8 cellular contexts compared by ENCODE assay signal in the genomic region with DNA sequence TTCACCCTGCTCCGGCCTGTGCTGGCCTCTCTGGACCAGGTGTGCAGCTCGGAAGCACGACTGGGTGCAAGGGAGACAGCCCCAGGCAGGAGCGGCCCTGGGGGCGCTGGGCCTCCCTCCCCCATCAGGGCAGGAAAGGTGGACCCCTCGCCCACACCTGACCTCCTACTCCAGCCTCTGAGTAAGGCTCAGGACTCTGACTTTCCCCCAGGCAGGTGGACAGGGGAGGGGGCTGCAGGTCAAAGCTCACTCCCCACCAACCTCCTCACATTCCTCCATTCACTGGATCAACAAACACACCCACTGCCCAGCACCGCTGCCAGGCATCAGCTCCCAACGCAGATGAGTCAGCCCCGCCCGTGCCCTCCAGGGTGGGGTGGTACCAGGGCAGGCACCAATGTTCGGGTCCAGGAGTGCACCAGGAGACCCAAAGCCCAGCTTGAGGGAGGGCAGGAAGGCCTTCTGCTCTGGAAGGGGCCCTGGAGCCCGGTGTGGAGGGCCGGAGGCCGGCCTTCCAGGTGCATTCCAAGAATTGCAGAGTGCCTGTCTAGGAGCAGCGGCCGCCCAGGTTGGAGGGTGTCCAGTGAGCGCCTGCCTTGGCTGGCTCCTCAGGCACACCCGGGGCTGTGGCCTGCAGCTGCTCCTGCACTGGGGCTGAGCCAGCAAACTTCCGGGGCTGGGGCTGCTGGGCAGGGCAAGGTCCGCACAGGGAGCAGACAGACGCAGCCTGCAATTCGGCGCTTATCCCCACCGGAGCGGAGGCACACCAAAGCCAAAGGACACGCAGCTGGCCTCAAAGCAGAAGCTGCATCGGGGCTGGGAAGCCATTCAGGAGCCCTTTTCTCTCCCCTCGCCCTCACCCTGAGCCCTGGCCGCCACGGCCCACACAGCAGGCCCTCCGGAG. TPM values are rescaled to one million over a fixed set of nuclear protein-coding genes. Genes with fewer than 3 reads are reported as not detected.
A peak's percentile ranks its signal among the peaks of the same experiment; 100 is the strongest.
DNase-seq lines count a peak whose midpoint lies in the region; ATAC-seq lines count a peak whose summit lies in the region.

No MANE protein-coding gene starts in this region.

- in situ Hi-C loops in GM23248 (cut with MboI), result no loop called here

- peaks cover 17% of the 10 kb centered on the region for H3K4me1 ChIP-seq in GM23248 (ENCODE audit: insufficient read depth)
- H3K4me1 ChIP-seq in duodenal mucosa (ENCODE audit: control insufficient read depth in 1 of 2, insufficient read depth in 2 of 2, low read length in 2 of 2), result peaks cover 36 to 60% of the 10 kb centered on the region in 2 donors

- 54 to 56% methylated on average over 31 of the region's 31 CpGs for WGBS in GM23248 (ENCODE audit: low coverage in 1 of 2, low lambda C conversion rate in 2 of 2, missing lambda C conversion rate in 2 of 2), 2 experiments

- H3K9ac ChIP-seq in GM23248, result no peak overlapping the region
- H3K9ac ChIP-seq in duodenal mucosa (ENCODE audit: low read depth in 1 of 2, low read length in 2 of 2), result peak overlapping the region; percentile 80 to 91

- H3K4me2 ChIP-seq in GM23248 (ENCODE audit: unreplicated experiment), result no peak overlapping the region

- H3K9me3 ChIP-seq in GM23248 (ENCODE audit: low read depth) (no peaks in the 10 kb centered on the region), duodenal mucosa (ENCODE audit: control insufficient read depth in 1 of 2, low read length in 2 of 2) (no peaks in the 10 kb centered on the region)

- H3K27me3 ChIP-seq in GM23248 (replicated peaks; ENCODE audit: insufficient read depth) (no peaks in the 10 kb centered on the region), duodenal mucosa (ENCODE audit: control insufficient read depth in 1 of 2, insufficient read depth in 2 of 2, low read length in 2 of 2) (no peaks in the 10 kb centered on the region)

- 0 out of 2 replicates have a peak, but pooled peaks cover 7% of the 10 kb centered on the region for H3F3A ChIP-seq in GM23248 (ENCODE audit: insufficient read depth)

- H3K27ac ChIP-seq in GM23248 (no peak overlapping the region), duodenal mucosa (ENCODE audit: low read depth, low read length) (peak overlapping the region; percentile 93)

- no peaks in the 10 kb centered on the region for H3K9me2 ChIP-seq in GM23248 (ENCODE audit: insufficient read depth)

- H3K79me2 ChIP-seq in GM23248 (ENCODE audit: insufficient read depth), result peaks cover 33% of the 10 kb centered on the region

- ATAC-seq in HG02938 (IDR thresholded peaks at IDR 0.05; ENCODE audit: unreplicated experiment), result no peak
- no peak for ATAC-seq in HG03280 (IDR thresholded peaks at IDR 0.05; ENCODE audit: unreplicated experiment)
- ATAC-seq in GM18858 (IDR thresholded peaks at IDR 0.05; ENCODE audit: unreplicated experiment), result no peak
- ATAC-seq in HG03571 (IDR thresholded peaks at IDR 0.05; ENCODE audit: unreplicated experiment), result no peak

- no peak overlapping the region for H2AFZ ChIP-seq in GM23248

- DNase-seq in GM23248 (peak; percentile 49), NCI-H69 (lab: John Stamatoyannopoulos, UW) (peak; percentile 80), myocyte (ENCODE audit: low read depth) (peak; percentile 93)

- no peak overlapping the region for H3K4me3 ChIP-seq in GM23248
- H3K4me3 ChIP-seq in duodenal mucosa (ENCODE audit: low read depth in 1 of 2, low read length in 2 of 2), result peak overlapping the region; percentile 58 to 62

- H3K36me3 ChIP-seq in GM23248 (ENCODE audit: low read depth), result no peaks in the 10 kb centered on the region
- peaks cover 0 to 7% of the 10 kb centered on the region in 2 donors for H3K36me3 ChIP-seq in duodenal mucosa (ENCODE audit: control insufficient read depth in 1 of 2, insufficient read depth in 2 of 2, low read length in 2 of 2)

- H4K20me1 ChIP-seq in GM23248 (ENCODE audit: insufficient read depth), result no peaks in the 10 kb centered on the region

RNA-seq across cellular contexts. Expression of gene INF2, which starts 1.6 kb away (rescaled TPM):
- total RNA-seq in GM23248 (2014; rRNA removed; shearing (Covaris generic)), result 53.3 and 62.1 TPM in 2 replicates
- polyA plus RNA-seq in GM23248 (2016; fragmentation: Nextera tagmentation; extraction: Ambion mirVana), result 23.0 and 24.2 TPM in 2 replicates
- total RNA-seq in myocyte, result 87.3 and 113 TPM in 2 replicates
- polyA plus RNA-seq in myocyte (2012), result 122 TPM

RNA-seq across cellular contexts. Expression of gene ADSS1, which starts 36.2 kb away (rescaled TPM):
- total RNA-seq in GM23248 (2014; rRNA removed; shearing (Covaris generic)), result 3.7 and 4.7 TPM in 2 replicates
- 6.6 and 7.1 TPM in 2 replicates for polyA plus RNA-seq in GM23248 (2016; fragmentation: Nextera tagmentation; extraction: Ambion mirVana)
- total RNA-seq in myocyte, result 11.2 and 20.2 TPM in 2 replicates
- polyA plus RNA-seq in myocyte (2012), result 11.3 TPM
